8 cellular contexts compared by ENCODE assay signal in genomic region chr21:45615145-45615711, GRCh38.
DNase-seq lines count a peak whose midpoint lies in the region; ATAC-seq lines count a peak whose summit lies in the region.

No MANE protein-coding gene starts in this region.

- H3K27me3 Mint-ChIP-seq in activated naive CD8-positive, alpha-beta T cell, result no peaks in the 10 kb centered on the region

- H3K27ac Mint-ChIP-seq in activated naive CD8-positive, alpha-beta T cell, result peak overlapping the region; percentile 74

- no peaks in the 10 kb centered on the region for H3K36me3 Mint-ChIP-seq in activated naive CD8-positive, alpha-beta T cell

- H3K4me3 ChIP-seq in skeletal muscle cell (ENCODE audit: low read depth, low read length), result no peak overlapping the region

- peak; percentile 92 for DNase-seq in T follicular helper cell (ENCODE audit: low read depth)
- peak; percentile 39 for DNase-seq in skeletal muscle cell (ENCODE audit: low read depth)
- no peak for DNase-seq in DMS 273 (lab: John Stamatoyannopoulos, UW; ENCODE audit: unreplicated experiment)
- DNase-seq in NCI-H446 (lab: John Stamatoyannopoulos, UW), result no peak

- peaks cover 31% of the 10 kb centered on the region for H3K4me1 Mint-ChIP-seq in activated naive CD8-positive, alpha-beta T cell (ENCODE audit: low read depth)

- peak overlapping the region; percentile 90 for H3K4me3 Mint-ChIP-seq in activated naive CD8-positive, alpha-beta T cell

- H3K9me3 Mint-ChIP-seq in activated naive CD8-positive, alpha-beta T cell (ENCODE audit: low read depth), result no peaks in the 10 kb centered on the region

- ATAC-seq in GM19351 (IDR thresholded peaks at IDR 0.05; ENCODE audit: unreplicated experiment), result peak; percentile 96
- ATAC-seq in HG03571 (IDR thresholded peaks at IDR 0.05; ENCODE audit: unreplicated experiment), result no peak
- no peak for ATAC-seq in HG03095 (IDR thresholded peaks at IDR 0.05; ENCODE audit: unreplicated experiment)

Comparison
In these comparisons a context has a peak if more than half of its experiments do, and no peak if none do; other contexts are left out.
1. DNase-seq: peak in T follicular helper cell (single experiment) and skeletal muscle cell (single experiment); none in DMS 273 (single experiment) and NCI-H446 (0 of 2).